8 cellular contexts compared by ENCODE assay signal in the genomic region with DNA sequence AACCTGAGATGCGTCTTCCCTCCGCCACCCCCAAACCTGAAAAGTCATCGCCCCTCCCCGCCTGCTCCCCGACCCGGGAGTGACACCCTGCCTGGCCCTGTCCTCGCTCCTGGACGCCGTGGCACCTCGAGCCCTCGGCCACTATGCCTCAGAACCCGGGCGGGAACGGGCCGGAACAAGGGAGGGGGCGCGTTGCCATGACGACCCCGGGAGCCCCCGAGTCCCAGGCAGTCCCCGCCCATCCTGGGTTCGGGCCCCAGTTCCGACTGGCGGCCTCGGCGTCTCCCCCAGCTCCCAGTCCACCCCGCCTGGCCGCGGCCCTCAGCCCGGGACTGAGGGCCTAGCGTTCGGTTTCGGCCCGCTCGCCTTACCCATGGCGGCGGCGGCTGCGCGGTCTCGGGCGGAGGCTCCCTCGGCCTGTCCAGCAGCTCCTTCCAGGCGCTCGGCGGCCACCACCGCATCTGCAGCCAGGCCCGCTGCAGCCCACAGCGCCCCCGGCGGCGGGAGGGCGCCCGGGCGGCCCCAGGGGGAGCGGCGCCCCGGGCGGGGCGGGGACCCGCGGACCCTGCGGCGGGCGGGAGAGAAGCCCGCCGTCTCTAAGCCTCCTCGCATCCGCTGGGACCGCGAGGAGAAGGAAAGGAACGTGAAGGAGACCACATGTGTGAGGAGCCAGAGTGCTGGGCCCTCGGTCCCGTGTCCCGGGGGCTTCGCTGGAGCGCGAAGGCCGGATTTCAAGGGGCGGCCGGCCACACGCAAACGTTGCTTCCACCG. TPM values are rescaled to one million over a fixed set of nuclear protein-coding genes. Genes with fewer than 3 reads are reported as not detected.
DNase-seq lines count a peak whose midpoint lies in the region; ATAC-seq and TF ChIP-seq lines count a peak whose summit lies in the region.

A gene with protein sequence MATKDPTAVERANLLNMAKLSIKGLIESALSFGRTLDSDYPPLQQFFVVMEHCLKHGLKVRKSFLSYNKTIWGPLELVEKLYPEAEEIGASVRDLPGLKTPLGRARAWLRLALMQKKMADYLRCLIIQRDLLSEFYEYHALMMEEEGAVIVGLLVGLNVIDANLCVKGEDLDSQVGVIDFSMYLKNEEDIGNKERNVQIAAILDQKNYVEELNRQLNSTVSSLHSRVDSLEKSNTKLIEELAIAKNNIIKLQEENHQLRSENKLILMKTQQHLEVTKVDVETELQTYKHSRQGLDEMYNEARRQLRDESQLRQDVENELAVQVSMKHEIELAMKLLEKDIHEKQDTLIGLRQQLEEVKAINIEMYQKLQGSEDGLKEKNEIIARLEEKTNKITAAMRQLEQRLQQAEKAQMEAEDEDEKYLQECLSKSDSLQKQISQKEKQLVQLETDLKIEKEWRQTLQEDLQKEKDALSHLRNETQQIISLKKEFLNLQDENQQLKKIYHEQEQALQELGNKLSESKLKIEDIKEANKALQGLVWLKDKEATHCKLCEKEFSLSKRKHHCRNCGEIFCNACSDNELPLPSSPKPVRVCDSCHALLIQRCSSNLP (minus strand): TSS at position 463 of the 771 bp plus-strand sequence. CDS start 88 bp downstream, at position 375.

- TF ChIP-seq CTCF in omental fat pad (IDR thresholded peaks at IDR 0.05) = peak in 2 of 3 donors; percentile 78 to 91

- H3K4me1 Mint-ChIP-seq in activated naive CD4-positive, alpha-beta T cell treated with anti-CD3 and anti-CD28 coated beads for 36 hours (ENCODE audit: low read depth) = peaks cover 16% of the 10 kb centered on the region

- H3K27ac Mint-ChIP-seq in activated naive CD4-positive, alpha-beta T cell treated with anti-CD3 and anti-CD28 coated beads for 36 hours = peak within 1 kb of the TSS; percentile 59

- intact Hi-C loops in activated naive CD4-positive, alpha-beta T cell treated with anti-CD3 and anti-CD28 coated beads for 36 hours (cut with micrococcal nuclease) = loop anchor here (1.0 to 5.0 kb wide), 6 partner anchors 64 to 550 kb away; partner anchors contain the start of genes CCAR1, DDX50, DNA2 and HNRNPH3

- ATAC-seq in GM21737 (IDR thresholded peaks at IDR 0.05; ENCODE audit: unreplicated experiment) (peak; percentile 96), omental fat pad (ENCODE audit: low FRiP score) (peak; percentile 96)

- CTCF ChIA-PET in activated naive CD4-positive, alpha-beta T cell treated with anti-CD3 and anti-CD28 coated beads for 36 hours (lab: Charles Lee) = interaction anchor here (0.6 to 1.8 kb wide), 13 partner anchors 9 to 329 kb away, joined by 3 to 7 read pairs (median 4); no protein-coding TSS in a partner anchor

- no peaks in the 10 kb centered on the region for H3K9me3 Mint-ChIP-seq in activated naive CD4-positive, alpha-beta T cell treated with anti-CD3 and anti-CD28 coated beads for 36 hours

- H3K27me3 Mint-ChIP-seq in activated naive CD4-positive, alpha-beta T cell treated with anti-CD3 and anti-CD28 coated beads for 36 hours (ENCODE audit: low read depth) = no peaks in the 10 kb centered on the region

- H3K36me3 Mint-ChIP-seq in activated naive CD4-positive, alpha-beta T cell treated with anti-CD3 and anti-CD28 coated beads for 36 hours (ENCODE audit: low read depth) = no peaks in the 10 kb centered on the region

- H3K27ac ChIP-seq in SJCRH30 (peak within 1 kb of the TSS; percentile 96), temporal lobe (ENCODE audit: low read depth, low read length) (peak within 1 kb of the TSS; percentile 86)

- peak; percentile 80 for DNase-seq in ELR (ENCODE audit: low read depth)
- peak; percentile 47 for DNase-seq in KG1 (lab: John Stamatoyannopoulos, UW)
- peak; percentile 78 to 85 for DNase-seq in SJCRH30
- DNase-seq in activated naive CD4-positive, alpha-beta T cell treated with anti-CD3 and anti-CD28 coated beads for 36 hours = peak; percentile 73
- peak; percentile 86 for DNase-seq in germinal center (ENCODE audit: low spot score)
- DNase-seq in omental fat pad (ENCODE audit: low spot score) = peak; percentile 40

- peak within 1 kb of the TSS; percentile 100 for H3K4me3 ChIP-seq in SJCRH30

- H3K9me3 ChIP-seq in SJCRH30 (replicated peaks) = no peaks in the 10 kb centered on the region

- H3K27me3 ChIP-seq in SJCRH30 = no peaks in the 10 kb centered on the region

- peaks cover 11% of the 10 kb centered on the region for H3K4me1 ChIP-seq in SJCRH30

- peaks cover 3% of the 10 kb centered on the region; the same call in 1 of the 2 replicates for H3K36me3 ChIP-seq in SJCRH30

- H3K4me3 Mint-ChIP-seq in activated naive CD4-positive, alpha-beta T cell treated with anti-CD3 and anti-CD28 coated beads for 36 hours = peak within 1 kb of the TSS; percentile 89

RNA-seq across cellular contexts. Expression of the gene that starts here (rescaled TPM):
- total RNA-seq in SJCRH30 (2014; rRNA removed; shearing (Covaris generic)) = 10.8 and 16.3 TPM in 2 replicates
- total RNA-seq in activated naive CD4-positive, alpha-beta T cell treated with anti-CD3 and anti-CD28 coated beads for 36 hours = 1 to 10 TPM; 5.2 to 6.7 TPM
- total RNA-seq in omental fat pad (10 to 100 TPM; 21.3 to 34.5 (median 22.8) TPM), temporal lobe (85.3 TPM)

Comparison
In these comparisons a context has a peak if more than half of its experiments do, and no peak if none do; other contexts are left out.
1. Peak in every context shown above with its lines: DNase-seq, ATAC-seq, H3K4me3 ChIP-seq and H3K27ac ChIP-seq.